In genomic region chr12:40752011-40752410, GRCh38 we compare ENCODE assay signal across 23 cellular contexts. TPM values are rescaled to one million over a fixed set of nuclear protein-coding genes. Genes with fewer than 3 reads are reported as not detected.
DNase-seq lines count a peak whose midpoint lies in the region; ATAC-seq, FAIRE-seq and TF ChIP-seq lines count a peak whose summit lies in the region.
"Had no signal": no experiment of that assay in that cellular context is flagged by ENCODE, and none has a peak within 500 bp of the region (broad histone marks: within the 10 kb centered on the region; RNA-seq: fewer than 3 reads in every experiment).

No MANE protein-coding gene starts in this region.

- no peaks in the 10 kb centered on the region for H3K36me3 Mint-ChIP-seq in neural crest cell (ENCODE audit: low read depth)
- no peaks in the 10 kb centered on the region for H3K36me3 Mint-ChIP-seq in stimulated activated effector memory CD8-positive, alpha-beta T cell treated with anti-CD3 and anti-CD28 coated beads, Interleukin-12 subunit alpha, Interleukin-12 subunit beta, amount 100 ng/mL, for 72 hours
- H3K36me3 Mint-ChIP-seq: neural progenitor cell; stimulated activated naive B cell treated with anti-CD40 and anti-IgM and Interleukin-4, amounts not matched to agents 10 μg/mL and 1 μg/mL and 100 μg/mL, for 72 hours had no signal

- no peak for TF ChIP-seq CTCF in neural crest cell (conservative IDR thresholded peaks at IDR 0.05)

- no peak for ATAC-seq in stimulated activated effector memory CD8-positive, alpha-beta T cell treated with anti-CD3 and anti-CD28 coated beads, Interleukin-12 subunit alpha, Interleukin-12 subunit beta, amount 100 ng/mL, for 72 hours
- ATAC-seq: gastroesophageal sphincter; stimulated activated naive B cell treated with anti-CD40 and anti-IgM and Interleukin-4, amounts not matched to agents 10 μg/mL and 1 μg/mL and 100 μg/mL, for 72 hours had no signal

- H3K9me3 Mint-ChIP-seq in neural crest cell = peaks cover 7% of the 10 kb centered on the region
- peaks cover 24% of the 10 kb centered on the region for H3K9me3 Mint-ChIP-seq in stimulated activated effector memory CD8-positive, alpha-beta T cell treated with anti-CD3 and anti-CD28 coated beads, Interleukin-12 subunit alpha, Interleukin-12 subunit beta, amount 100 ng/mL, for 72 hours
- H3K9me3 Mint-ChIP-seq: activated T-cell treated with anti-CD3 and anti-CD28 coated beads, Interleukin-2, amount 50 U/mL, for 24 hours; neural progenitor cell; stimulated activated naive B cell treated with anti-CD40 and anti-IgM and Interleukin-4, amounts not matched to agents 10 μg/mL and 1 μg/mL and 100 μg/mL, for 72 hours had no signal

- DNase-seq in HuH-7 (ENCODE audit: low spot score) (peak; percentile 25), neural crest cell (ENCODE audit: low read depth, low spot score) (no peak), islet precursor cell (no peak), NOMO-1 treated with DMSO at 0.1 percent for 48 hours (lab: John Stamatoyannopoulos, UW; ENCODE audit: unreplicated experiment) (no peak)
- no peak for DNase-seq in stimulated activated effector memory CD8-positive, alpha-beta T cell treated with anti-CD3 and anti-CD28 coated beads, Interleukin-12 subunit alpha, Interleukin-12 subunit beta, amount 100 ng/mL, for 72 hours (ENCODE audit: low spot score in 2 of 2)
- DNase-seq in stimulated activated CD4-positive, alpha-beta T cell treated with anti-CD3 and anti-CD28 coated beads, Interleukin-12 subunit alpha, Interleukin-12 subunit beta, amount 100 ng/mL, for 4 hours = no peak
- DNase-seq: activated naive CD4-positive, alpha-beta T cell treated with anti-CD3 and anti-CD28 coated beads for 36 hours; activated T-cell treated with anti-CD3 and anti-CD28 coated beads, Interleukin-2, amount 50 U/mL, for 24 hours; amniotic stem cell; effector memory CD4-positive, alpha-beta T cell; EL; IMR-90; NCI-H2107; NCI-H524; stimulated activated CD4-positive, alpha-beta T cell treated with anti-CD3 and anti-CD28 coated beads, Interleukin-2, amount 100 ng/mL, for 48 hours; stimulated activated naive B cell treated with anti-CD40 and anti-IgM and Interleukin-4, amounts not matched to agents 10 μg/mL and 1 μg/mL and 100 μg/mL, for 72 hours; T-helper 2 cell; uterus had no signal

- H3K4me1 Mint-ChIP-seq in neural crest cell = peaks cover 29% of the 10 kb centered on the region
- no peaks in the 10 kb centered on the region for H3K4me1 Mint-ChIP-seq in stimulated activated effector memory CD8-positive, alpha-beta T cell treated with anti-CD3 and anti-CD28 coated beads, Interleukin-12 subunit alpha, Interleukin-12 subunit beta, amount 100 ng/mL, for 72 hours
- H3K4me1 Mint-ChIP-seq: stimulated activated naive B cell treated with anti-CD40 and anti-IgM and Interleukin-4, amounts not matched to agents 10 μg/mL and 1 μg/mL and 100 μg/mL, for 72 hours had no signal

- no peaks in the 10 kb centered on the region for H3K27me3 Mint-ChIP-seq in neural crest cell (ENCODE audit: low read depth)
- H3K27me3 Mint-ChIP-seq: activated T-cell treated with anti-CD3 and anti-CD28 coated beads, Interleukin-2, amount 50 U/mL, for 24 hours; stimulated activated naive B cell treated with anti-CD40 and anti-IgM and Interleukin-4, amounts not matched to agents 10 μg/mL and 1 μg/mL and 100 μg/mL, for 72 hours had no signal

- H3K4me3 Mint-ChIP-seq in neural crest cell = peak overlapping the region; percentile 39
- H3K4me3 Mint-ChIP-seq in stimulated activated effector memory CD8-positive, alpha-beta T cell treated with anti-CD3 and anti-CD28 coated beads, Interleukin-12 subunit alpha, Interleukin-12 subunit beta, amount 100 ng/mL, for 72 hours = no peak overlapping the region
- H3K4me3 Mint-ChIP-seq: activated naive CD4-positive, alpha-beta T cell treated with anti-CD3 and anti-CD28 coated beads for 36 hours; activated T-cell treated with anti-CD3 and anti-CD28 coated beads, Interleukin-2, amount 50 U/mL, for 24 hours; neural progenitor cell; stimulated activated naive B cell treated with anti-CD40 and anti-IgM and Interleukin-4, amounts not matched to agents 10 μg/mL and 1 μg/mL and 100 μg/mL, for 72 hours had no signal

- FAIRE-seq in A204.1 (lab: Jason Lieb, UNC) (peak; percentile 32), endometrium (lab: Jason Lieb, UNC) (peak; percentile 99)
- FAIRE-seq: bronchial epithelial cell had no signal

- H3K27ac Mint-ChIP-seq in neural crest cell (ENCODE audit: unreplicated experiment) = peak overlapping the region; percentile 13
- no peak overlapping the region for H3K27ac Mint-ChIP-seq in stimulated activated effector memory CD8-positive, alpha-beta T cell treated with anti-CD3 and anti-CD28 coated beads, Interleukin-12 subunit alpha, Interleukin-12 subunit beta, amount 100 ng/mL, for 72 hours
- H3K27ac Mint-ChIP-seq: activated naive CD4-positive, alpha-beta T cell treated with anti-CD3 and anti-CD28 coated beads for 36 hours; activated T-cell treated with anti-CD3 and anti-CD28 coated beads, Interleukin-2, amount 50 U/mL, for 24 hours; neural progenitor cell; stimulated activated naive B cell treated with anti-CD40 and anti-IgM and Interleukin-4, amounts not matched to agents 10 μg/mL and 1 μg/mL and 100 μg/mL, for 72 hours had no signal

RNA-seq across cellular contexts. Expression of gene CNTN1, which starts 59.8 kb away (rescaled TPM):
- 0.77 and 1.0 TPM in 2 replicates for total RNA-seq in neural crest cell
- total RNA-seq: activated naive CD4-positive, alpha-beta T cell treated with anti-CD3 and anti-CD28 coated beads for 36 hours had no signal
